Comparison of ENCODE assay signal across 12 cellular contexts in genomic region chr20:43975096-43975768, GRCh38.
A peak's percentile ranks its signal among the peaks of the same experiment; 100 is the strongest.
DNase-seq lines count a peak whose midpoint lies in the region; ATAC-seq and TF ChIP-seq lines count a peak whose summit lies in the region.
"Had no signal": no experiment of that assay in that cellular context is flagged by ENCODE, and none has a peak within 500 bp of the region (broad histone marks: within the 10 kb centered on the region; RNA-seq: fewer than 3 reads in every experiment).

No MANE protein-coding gene starts in this region.

- no peaks in the 10 kb centered on the region for H3K36me3 ChIP-seq in HCT116 (ENCODE audit: control insufficient read depth in 1 of 2, insufficient read depth in 2 of 2, low read length in 2 of 2)
- H3K36me3 ChIP-seq in ovary, result no peaks in the 10 kb centered on the region
- H3K36me3 ChIP-seq: colonic mucosa had no signal

- TF ChIP-seq POLR2A in HCT116 (IDR thresholded peaks at IDR 0.05; ENCODE audit: borderline replicate concordance, extremely low read depth, insufficient read depth, insufficient read length) (no peak), ovary (IDR thresholded peaks at IDR 0.05) (no peak)

- no peak overlapping the region for H3K27ac Mint-ChIP-seq in activated T-helper 17 cell treated with anti-CD3 and anti-CD28 coated beads, Interleukin-2, amount 50 U/mL, for 72 hours

- H3K4me3 ChIP-seq in AG10803 (ENCODE audit: low read length) (no peak overlapping the region), HCT116 (replicated peaks in 1 of 2; ENCODE audit: low read depth in 1 of 2, low read length in 2 of 2) (peak overlapping the region in 1 of 2 experiments; percentile 12; a peak in 1 of 4 replicates), ovary (no peak overlapping the region)
- H3K4me3 ChIP-seq: colonic mucosa had no signal

- no peaks in the 10 kb centered on the region for H3K27me3 ChIP-seq in HCT116 (ENCODE audit: insufficient read depth, low read length)
- peaks cover 30% of the 10 kb centered on the region for H3K27me3 ChIP-seq in foreskin keratinocyte
- H3K27me3 ChIP-seq in ovary, result no peaks in the 10 kb centered on the region
- H3K27me3 ChIP-seq: colonic mucosa had no signal

- H3K9me2 ChIP-seq in HCT116 (ENCODE audit: insufficient read depth), result no peaks in the 10 kb centered on the region

- POLR2A ChIA-PET in HCT116 (lab: Charles Lee), result interaction anchor here (0.7 to 2.6 kb wide), 8 partner anchors 9 to 131 kb away, joined by 3 to 14 read pairs (median 3); no protein-coding TSS in a partner anchor

- peak overlapping the region; percentile 69 for H3K4me2 ChIP-seq in HCT116 (ENCODE audit: low read length)

- peaks cover 3% of the 10 kb centered on the region for H3K4me1 Mint-ChIP-seq in activated T-helper 17 cell treated with anti-CD3 and anti-CD28 coated beads, Interleukin-2, amount 50 U/mL, for 72 hours

- BruUV-seq in HCT116 (replicated peaks; lab: Mats Ljungman, UMichigan), result TSS peak; percentile 97

- RAD21 ChIA-PET in HCT116 (lab: Charles Lee; ENCODE audit: low non-redundant PET in 1 of 2, low total read pairs in 2 of 2, uncharacterized antibody in 2 of 2, unreplicated experiment in 2 of 2), result interaction anchor here in 1 of 2 experiments (0.7 kb wide), 1 partner anchor 99 kb away, joined by 8 read pairs; no protein-coding TSS in a partner anchor

- peak; percentile 92 for DNase-seq in AG10803 (ENCODE audit: low read depth)
- DNase-seq in HCT116 (ENCODE audit: low read depth, low spot score), result peak; percentile 86
- peak; percentile 58 to 82 for DNase-seq in foreskin keratinocyte
- no peak for DNase-seq in amygdala (lab: John Stamatoyannopoulos, UW)
- no peak for DNase-seq in ovary
- DNase-seq: activated CD4-positive, alpha-beta T cell treated with anti-CD3 and anti-CD28 coated beads, Interleukin-2, amount 50 U/mL, for 1 hour; colonic mucosa; KG1 had no signal

- H3K9ac ChIP-seq in HCT116 (ENCODE audit: low read length), result peak overlapping the region; percentile 32; the same call in 1 of the 2 replicates
- H3K9ac ChIP-seq: parathyroid adenoma had no signal

- peak; percentile 18; the same call in 1 of the 2 replicates for TF ChIP-seq RAD21 in HCT116 (IDR thresholded peaks at IDR 0.05; ENCODE audit: low read depth)

- WGBS in ovary, 3 donors, result 73 to 85% (median 74%) methylated on average over 6 of the region's 6 CpGs

- peaks cover 9% of the 10 kb centered on the region for H3K27me3 Mint-ChIP-seq in activated T-helper 17 cell treated with anti-CD3 and anti-CD28 coated beads, Interleukin-2, amount 50 U/mL, for 72 hours

- ATAC-seq in HCT116, result peak; percentile 89
- peak; percentile 44 for ATAC-seq in activated T-helper 17 cell treated with anti-CD3 and anti-CD28 coated beads, Interleukin-2, amount 50 U/mL, for 72 hours (replicated peaks)
- ATAC-seq in foreskin keratinocyte, result peak; percentile 89
- ATAC-seq in GM19023 (IDR thresholded peaks at IDR 0.05; ENCODE audit: unreplicated experiment), result no peak
- no peak for ATAC-seq in HG03565 (IDR thresholded peaks at IDR 0.05; ENCODE audit: unreplicated experiment)

- H2AFZ ChIP-seq in HCT116 (ENCODE audit: low read depth, low read length, poor library complexity, severe bottlenecking), result no peak overlapping the region
- H2AFZ ChIP-seq: parathyroid adenoma had no signal

- H3K9me3 ChIP-seq in HCT116 (ENCODE audit: control insufficient read depth in 1 of 2, insufficient read depth in 1 of 2, low read depth in 1 of 2, low read length in 2 of 2) (no peaks in the 10 kb centered on the region), ovary (no peaks in the 10 kb centered on the region)
- H3K9me3 ChIP-seq: colonic mucosa had no signal

- H3K27ac ChIP-seq in HCT116 (ENCODE audit: low read depth, low read length) (peak overlapping the region; percentile 49), foreskin keratinocyte (no peak overlapping the region), ovary (no peak overlapping the region)
- H3K27ac ChIP-seq: colonic mucosa, parathyroid adenoma had no signal

- H3K79me2 ChIP-seq in HCT116 (ENCODE audit: insufficient read depth, low read length), result no peaks in the 10 kb centered on the region
- H3K79me2 ChIP-seq: parathyroid adenoma had no signal

- H3K9me3 Mint-ChIP-seq in activated T-helper 17 cell treated with anti-CD3 and anti-CD28 coated beads, Interleukin-2, amount 50 U/mL, for 72 hours, result no peaks in the 10 kb centered on the region

- peaks cover 25 to 43% of the 10 kb centered on the region in 2 experiments for H3K4me1 ChIP-seq in HCT116 (ENCODE audit: control insufficient read depth in 1 of 2, insufficient read depth in 2 of 2, low read length in 2 of 2)
- peaks cover 9% of the 10 kb centered on the region for H3K4me1 ChIP-seq in foreskin keratinocyte
- H3K4me1 ChIP-seq in ovary (ENCODE audit: insufficient read depth), result no peaks in the 10 kb centered on the region
- H3K4me1 ChIP-seq: colonic mucosa, parathyroid adenoma had no signal

- intact Hi-C loops in HCT116 (cut with micrococcal nuclease), result no loop called here
- intact Hi-C loops in ovary (cut with DNase I), result no loop called here

- H3K4me3 Mint-ChIP-seq in activated T-helper 17 cell treated with anti-CD3 and anti-CD28 coated beads, Interleukin-2, amount 50 U/mL, for 72 hours, result no peak overlapping the region

- TF ChIP-seq CTCF in AG10803 (conservative IDR thresholded peaks at IDR 0.05; ENCODE audit: low read length), result no peak
- TF ChIP-seq CTCF in HCT116 (IDR thresholded peaks at IDR 0.05 in 2 of 3, conservative IDR thresholded peaks at IDR 0.05 in 1 of 3; ENCODE audit: borderline replicate concordance in 1 of 3, insufficient read depth in 1 of 3, low read depth in 2 of 3, low read length in 2 of 3), result no peak
- no peak for TF ChIP-seq CTCF in foreskin keratinocyte (conservative IDR thresholded peaks at IDR 0.05)
- no peak for TF ChIP-seq CTCF in ovary (IDR thresholded peaks at IDR 0.05)

- no peaks in the 10 kb centered on the region for H3K36me3 Mint-ChIP-seq in activated T-helper 17 cell treated with anti-CD3 and anti-CD28 coated beads, Interleukin-2, amount 50 U/mL, for 72 hours (ENCODE audit: low read depth)

- H4K20me1 ChIP-seq in HCT116 (ENCODE audit: insufficient read depth), result no peaks in the 10 kb centered on the region

- CTCF ChIA-PET in HCT116 (lab: Charles Lee), result interaction anchor here (2.1 kb wide), 1 partner anchor 8 kb away, joined by 9 read pairs; no protein-coding TSS in a partner anchor

- no peak for TF ChIP-seq EP300 in ovary (IDR thresholded peaks at IDR 0.05)

TF ChIP-seq in HCT116, 20 proteins besides CTCF, POLR2A, EP300 and RAD21 (continues in another document):
- TF ChIP-seq SIN3A (IDR thresholded peaks at IDR 0.05; ENCODE audit: low read depth) (peak; percentile 57; the same call in 1 of the 2 replicates), ATF3 (IDR thresholded peaks at IDR 0.05) (peak; percentile 94), FOSL1 (IDR thresholded peaks at IDR 0.05; ENCODE audit: low read depth) (peak; percentile 86), SP1 (IDR thresholded peaks at IDR 0.05; ENCODE audit: low read depth) (peak; percentile 85), YY1 (IDR thresholded peaks at IDR 0.05; ENCODE audit: extremely low read depth, insufficient replicate concordance, low read depth, low read length) (no peak), SRF (IDR thresholded peaks at IDR 0.05; ENCODE audit: low read depth) (no peak; the same call in 1 of the 2 replicates), CBX3 (IDR thresholded peaks at IDR 0.05; ENCODE audit: low read depth) (peak; percentile 68; the same call in 1 of the 2 replicates), POLR2AphosphoS5 (IDR thresholded peaks at IDR 0.05; ENCODE audit: low read depth, low read length) (peak; percentile 73), EZH2 (IDR thresholded peaks at IDR 0.05) (no peak), EZH2phosphoT487 (IDR thresholded peaks at IDR 0.05; ENCODE audit: borderline replicate concordance) (no peak), CEBPB (IDR thresholded peaks at IDR 0.05; ENCODE audit: low read depth) (peak; percentile 97), ELF1 (IDR thresholded peaks at IDR 0.05; ENCODE audit: borderline replicate concordance, low read depth) (no peak), REST (IDR thresholded peaks at IDR 0.05; ENCODE audit: low read depth) (no peak), MAX (IDR thresholded peaks at IDR 0.05) (peak; percentile 69; the same call in 1 of the 2 replicates)

Comparison
In these comparisons a context has a peak if more than half of its experiments do, and no peak if none do; other contexts are left out.
1. DNase-seq: peak in AG10803 (single experiment), HCT116 (single experiment) and foreskin keratinocyte (2 of 2); none in amygdala (0 of 56) and ovary (0 of 5).
2. ATAC-seq: peak in HCT116 (single experiment), activated T-helper 17 cell treated with anti-CD3 and anti-CD28 coated beads, Interleukin-2, amount 50 U/mL, for 72 hours (single experiment) and foreskin keratinocyte (single experiment); none in GM19023 (single experiment) and HG03565 (single experiment).